ENCODE assay signal across 37 cellular contexts in the genomic region with DNA sequence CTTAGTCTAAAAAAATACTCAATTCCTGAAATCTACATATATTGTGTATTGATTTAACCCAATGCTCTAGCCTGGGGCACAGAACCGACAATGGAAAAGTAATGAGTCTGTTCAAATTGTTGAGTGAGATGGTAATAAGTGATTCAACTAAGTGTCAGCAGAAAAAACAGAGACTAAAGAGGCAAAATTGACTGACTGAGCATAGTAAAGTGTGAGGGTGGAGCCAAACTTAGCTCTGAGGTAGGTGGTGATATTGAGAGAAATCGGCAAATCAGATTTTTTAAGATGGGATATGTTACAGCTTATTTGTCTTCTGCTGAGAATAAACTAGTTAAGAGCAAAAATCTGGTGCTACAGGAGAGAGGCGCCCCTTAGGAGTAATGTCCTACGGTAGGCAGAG.
"Had no signal": no experiment of that assay in that cellular context is flagged by ENCODE, and none has a peak within 500 bp of the region (broad histone marks: within the 10 kb centered on the region; RNA-seq: fewer than 3 reads in every experiment).

No MANE protein-coding gene starts in this region.

- H3K4me1 Mint-ChIP-seq: activated naive CD4-positive, alpha-beta T cell treated with anti-CD3 and anti-CD28 coated beads, Interleukin-2, amount 10 ng/mL, durations not matched to agents 7 days and 5 days; activated naive CD4-positive, alpha-beta T cell treated with anti-CD3 and anti-CD28 coated beads, Interleukin-2, amount 50 U/mL, for 24 hours; activated naive CD8-positive, alpha-beta T cell treated with anti-CD3 and anti-CD28 coated beads for 36 hours; activated naive CD8-positive, alpha-beta T cell treated with anti-CD3 and anti-CD28 coated beads, Interleukin-2, amount 10 ng/mL, durations not matched to agents 7 days and 5 days; activated naive CD8-positive, alpha-beta T cell treated with anti-CD3 and anti-CD28 coated beads, Interleukin-2, amount 50 U/mL, for 24 hours; activated T-helper 17 cell treated with anti-CD3 and anti-CD28 coated beads, Interleukin-2, amount 50 U/mL, for 72 hours; brain; central memory CD8-positive, alpha-beta T cell had no signal

- H3K4me3 Mint-ChIP-seq: activated naive CD4-positive, alpha-beta T cell treated with anti-CD3 and anti-CD28 coated beads for 36 hours; activated naive CD4-positive, alpha-beta T cell treated with anti-CD3 and anti-CD28 coated beads, Interleukin-2, amount 10 ng/mL, durations not matched to agents 7 days and 5 days; activated naive CD4-positive, alpha-beta T cell treated with anti-CD3 and anti-CD28 coated beads, Interleukin-2, amount 50 U/mL, for 24 hours; activated naive CD8-positive, alpha-beta T cell; activated naive CD8-positive, alpha-beta T cell treated with anti-CD3 and anti-CD28 coated beads for 36 hours; activated naive CD8-positive, alpha-beta T cell treated with anti-CD3 and anti-CD28 coated beads, Interleukin-2, amount 10 ng/mL, durations not matched to agents 7 days and 5 days; activated naive CD8-positive, alpha-beta T cell treated with anti-CD3 and anti-CD28 coated beads, Interleukin-2, amount 50 U/mL, for 24 hours; activated T-cell treated with anti-CD3 and anti-CD28 coated beads, Interleukin-2, amount 50 U/mL, for 24 hours; activated T-cell treated with anti-CD3 and anti-CD28 coated beads, Interleukin-2, amount 50 U/mL, for 4 hours; activated T-cell treated with anti-CD3 and anti-CD28 coated beads, Interleukin-2, amount 50 U/mL, for 72 hours; activated T-helper 1 cell treated with anti-CD3 and anti-CD28 coated beads, Interleukin-12 subunit alpha, Interleukin-12 subunit beta, Interleukin-2, Interleukin-4 antibody, amounts not matched to agents 30 ng/mL and 10 ng/mL and 1 ng/mL, durations not matched to agents 14 hours and 24 hours and 36 hours; activated T-helper 17 cell treated with anti-CD3 and anti-CD28 coated beads, Interleukin-2, amount 50 U/mL, for 72 hours; brain; central memory CD8-positive, alpha-beta T cell had no signal

- H3K27ac Mint-ChIP-seq: activated naive CD4-positive, alpha-beta T cell treated with anti-CD3 and anti-CD28 coated beads for 36 hours; activated naive CD4-positive, alpha-beta T cell treated with anti-CD3 and anti-CD28 coated beads, Interleukin-2, amount 10 ng/mL, durations not matched to agents 7 days and 5 days; activated naive CD4-positive, alpha-beta T cell treated with anti-CD3 and anti-CD28 coated beads, Interleukin-2, amount 50 U/mL, for 24 hours; activated naive CD4-positive, alpha-beta T cell treated with anti-CD3 and anti-CD28 coated beads, Interleukin-2, amount 50 U/mL, for 72 hours; activated naive CD8-positive, alpha-beta T cell; activated naive CD8-positive, alpha-beta T cell treated with anti-CD3 and anti-CD28 coated beads for 36 hours; activated naive CD8-positive, alpha-beta T cell treated with anti-CD3 and anti-CD28 coated beads, Interleukin-2, amount 10 ng/mL, durations not matched to agents 7 days and 5 days; activated naive CD8-positive, alpha-beta T cell treated with anti-CD3 and anti-CD28 coated beads, Interleukin-2, amount 50 U/mL, for 24 hours; activated T-cell treated with anti-CD3 and anti-CD28 coated beads, Interleukin-2, amount 50 U/mL, for 24 hours; activated T-cell treated with anti-CD3 and anti-CD28 coated beads, Interleukin-2, amount 50 U/mL, for 72 hours; activated T-helper 1 cell treated with anti-CD3 and anti-CD28 coated beads, Interleukin-12 subunit alpha, Interleukin-12 subunit beta, Interleukin-2, Interleukin-4 antibody, amounts not matched to agents 30 ng/mL and 10 ng/mL and 1 ng/mL, durations not matched to agents 14 hours and 24 hours and 36 hours; activated T-helper 17 cell treated with anti-CD3 and anti-CD28 coated beads, Interleukin-2, amount 50 U/mL, for 72 hours; brain had no signal

- H3K36me3 Mint-ChIP-seq: activated naive CD4-positive, alpha-beta T cell treated with anti-CD3 and anti-CD28 coated beads, Interleukin-2, amount 10 ng/mL, durations not matched to agents 7 days and 5 days; activated naive CD4-positive, alpha-beta T cell treated with anti-CD3 and anti-CD28 coated beads, Interleukin-2, amount 50 U/mL, for 24 hours; activated naive CD4-positive, alpha-beta T cell treated with anti-CD3 and anti-CD28 coated beads, Interleukin-2, amount 50 U/mL, for 72 hours; activated naive CD8-positive, alpha-beta T cell treated with anti-CD3 and anti-CD28 coated beads for 36 hours; activated naive CD8-positive, alpha-beta T cell treated with anti-CD3 and anti-CD28 coated beads, Interleukin-2, amount 10 ng/mL, durations not matched to agents 7 days and 5 days; brain had no signal

- H3K27me3 Mint-ChIP-seq: activated naive CD4-positive, alpha-beta T cell treated with anti-CD3 and anti-CD28 coated beads, Interleukin-2, amount 10 ng/mL, durations not matched to agents 7 days and 5 days; activated naive CD4-positive, alpha-beta T cell treated with anti-CD3 and anti-CD28 coated beads, Interleukin-2, amount 50 U/mL, for 24 hours; activated naive CD8-positive, alpha-beta T cell treated with anti-CD3 and anti-CD28 coated beads for 36 hours; activated naive CD8-positive, alpha-beta T cell treated with anti-CD3 and anti-CD28 coated beads, Interleukin-2, amount 50 U/mL, for 24 hours; activated T-cell treated with anti-CD3 and anti-CD28 coated beads, Interleukin-2, amount 50 U/mL, for 24 hours; activated T-helper 17 cell treated with anti-CD3 and anti-CD28 coated beads, Interleukin-2, amount 50 U/mL, for 72 hours; brain; central memory CD8-positive, alpha-beta T cell had no signal

- H3K9me3 Mint-ChIP-seq: activated naive CD4-positive, alpha-beta T cell treated with anti-CD3 and anti-CD28 coated beads for 36 hours; activated naive CD4-positive, alpha-beta T cell treated with anti-CD3 and anti-CD28 coated beads, Interleukin-2, amount 10 ng/mL, durations not matched to agents 7 days and 5 days; activated naive CD4-positive, alpha-beta T cell treated with anti-CD3 and anti-CD28 coated beads, Interleukin-2, amount 50 U/mL, for 24 hours; activated naive CD8-positive, alpha-beta T cell treated with anti-CD3 and anti-CD28 coated beads for 36 hours; activated naive CD8-positive, alpha-beta T cell treated with anti-CD3 and anti-CD28 coated beads, Interleukin-2, amount 10 ng/mL, durations not matched to agents 7 days and 5 days; activated T-cell treated with anti-CD3 and anti-CD28 coated beads, Interleukin-2, amount 50 U/mL, for 24 hours; activated T-helper 1 cell treated with anti-CD3 and anti-CD28 coated beads, Interleukin-12 subunit alpha, Interleukin-12 subunit beta, Interleukin-2, Interleukin-4 antibody, amounts not matched to agents 30 ng/mL and 10 ng/mL and 1 ng/mL, durations not matched to agents 14 hours and 24 hours and 36 hours had no signal

- FAIRE-seq: astrocyte had no signal

- H3K4me3 ChIP-seq: adrenal gland, ascending aorta, body of pancreas, breast epithelium, cardiac muscle cell had no signal

- H3K27me3 ChIP-seq: adrenal gland, ascending aorta, body of pancreas, brain microvascular endothelial cell, breast epithelium, cardiac muscle cell had no signal

- DNase-seq: activated effector memory CD4-positive, alpha-beta T cell treated with anti-CD3 and anti-CD28 coated beads, Interleukin-2, amount 50 U/mL, for 16 hours; activated effector memory CD4-positive, alpha-beta T cell treated with Interleukin-2 at 50 U/mL for 16 hours; activated gamma-delta T cell; activated gamma-delta T cell treated with Interleukin-2 at 50 U/mL for 16 hours; activated naive CD4-positive, alpha-beta T cell; activated naive CD4-positive, alpha-beta T cell treated with anti-CD3 and anti-CD28 coated beads for 36 hours; activated naive CD4-positive, alpha-beta T cell treated with anti-CD3 and anti-CD28 coated beads, Interleukin-2, amount 10 ng/mL, durations not matched to agents 7 days and 5 days; activated naive CD4-positive, alpha-beta T cell treated with anti-CD3 and anti-CD28 coated beads, Interleukin-2, amount 50 U/mL, for 16 hours; activated naive CD4-positive, alpha-beta T cell treated with Interleukin-2 at 50 U/mL for 16 hours; activated naive CD8-positive, alpha-beta T cell treated with anti-CD3 and anti-CD28 coated beads for 36 hours; activated naive CD8-positive, alpha-beta T cell treated with anti-CD3 and anti-CD28 coated beads, Interleukin-2, amount 10 ng/mL, durations not matched to agents 7 days and 5 days; activated naive CD8-positive, alpha-beta T cell treated with anti-CD3 and anti-CD28 coated beads, Interleukin-2, amount 50 U/mL, for 24 hours; activated T-cell treated with anti-CD3 and anti-CD28 coated beads, Interleukin-2, amount 50 U/mL, for 1 hour; activated T-cell treated with anti-CD3 and anti-CD28 coated beads, Interleukin-2, amount 50 U/mL, for 24 hours; activated T-cell treated with anti-CD3 and anti-CD28 coated beads, Interleukin-2, amount 50 U/mL, for 4 hours; activated T-cell treated with anti-CD3 and anti-CD28 coated beads, Interleukin-2, amount 50 U/mL, for 48 hours; activated T-cell treated with anti-CD3 and anti-CD28 coated beads, Interleukin-2, amount 50 U/mL, for 72 hours; adrenal gland; amniotic stem cell; amygdala; anterior cingulate cortex; aorta; body of pancreas; brain microvascular endothelial cell; central memory CD4-positive, alpha-beta T cell; cerebellar nuclear complex had no signal

- H3K36me3 ChIP-seq: adrenal gland, ascending aorta, brain microvascular endothelial cell, breast epithelium, cardiac muscle cell had no signal
